ENCODE assay signal across 8 cellular contexts in the genomic region with DNA sequence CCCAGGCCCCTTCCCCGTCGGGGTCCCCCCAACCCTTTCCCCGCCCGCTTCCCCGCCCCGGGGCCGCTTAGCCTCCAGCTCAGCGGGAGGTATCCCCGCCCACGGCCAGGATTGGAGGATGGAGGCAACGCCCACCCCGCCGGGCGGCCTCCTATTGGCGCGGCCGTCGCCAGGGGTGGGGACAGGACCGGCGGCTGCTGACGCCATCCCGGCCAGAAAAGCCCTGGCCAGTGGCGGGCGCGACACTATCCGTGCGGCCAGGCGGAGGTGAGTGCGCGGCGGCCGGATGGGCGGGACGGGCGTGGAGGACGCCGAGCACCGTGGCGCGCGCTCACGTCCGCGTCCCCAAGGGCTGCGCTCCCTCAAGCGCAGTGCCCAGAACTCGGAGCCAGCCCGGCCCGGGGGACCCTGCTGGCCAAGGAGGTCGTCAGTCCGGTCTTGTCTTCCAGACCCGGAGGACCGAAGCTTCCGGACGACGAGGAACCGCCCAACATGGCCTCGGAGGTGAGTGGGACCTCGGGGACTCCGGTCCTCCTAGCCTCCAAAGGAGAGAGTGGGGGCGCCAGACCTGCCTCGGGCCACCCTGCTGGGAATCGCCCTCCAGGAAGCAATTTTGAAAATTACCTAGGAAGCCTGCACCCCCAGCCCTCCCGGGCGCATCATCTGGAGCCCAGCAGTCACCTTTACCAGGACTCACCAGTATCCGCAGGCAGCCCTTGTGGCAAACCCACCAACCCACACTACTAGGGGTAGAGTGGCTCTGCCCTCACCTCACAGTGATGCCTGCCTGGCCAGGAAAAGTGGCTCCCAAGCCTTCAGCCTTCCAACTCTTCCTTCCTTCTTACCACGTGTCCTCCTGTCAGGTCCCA.
DNase-seq lines count a peak whose midpoint lies in the region; ATAC-seq and TF ChIP-seq lines count a peak whose summit lies in the region.

Gene ASL, plus strand, starts transcription at position 230 of the 869 bp plus-strand sequence. Its CDS starts 263 bp downstream, at position 493.

- DNase-seq in Ammon's horn (ENCODE audit: low spot score) (peak; percentile 96), NCI-H524 (lab: John Stamatoyannopoulos, UW) (peak; percentile 69 to 88)
- peak; percentile 92 for DNase-seq in activated CD4-positive, alpha-beta T cell treated with anti-CD3 and anti-CD28 coated beads for 48 hours
- peak; percentile 77 to 89 (median 82) for DNase-seq in stimulated activated CD4-positive, alpha-beta T cell treated with anti-CD3 and anti-CD28 coated beads, Interleukin-1b, Interleukin-23, amount 100 ng/mL, for 24 hours (ENCODE audit: low read depth in 4 of 4, low spot score in 1 of 4)

- H3K27ac ChIP-seq in cingulate gyrus (ENCODE audit: low read depth, low read length), result peak within 1 kb of the TSS; percentile 39
- H3K27ac ChIP-seq in layer of hippocampus (ENCODE audit: low read depth, low read length), result peak within 1 kb of the TSS; percentile 57

- ATAC-seq in HG03378 (IDR thresholded peaks at IDR 0.05; ENCODE audit: unreplicated experiment), result peak; percentile 89

- H3K27me3 ChIP-seq in layer of hippocampus (ENCODE audit: control insufficient read depth, insufficient read depth, low read length), result no peaks in the 10 kb centered on the region

- peak; percentile 91 for TF ChIP-seq POLR2A in GM19099 (IDR thresholded peaks at IDR 0.05; ENCODE audit: extremely low read depth, insufficient read length, low read depth)

Comparison
In these comparisons a context has a peak if more than half of its experiments do, and no peak if none do; other contexts are left out.
1. Peak in every context shown above with its lines: DNase-seq, ATAC-seq and H3K27ac ChIP-seq.